Comparison of ENCODE assay signal across 1 cellular context in genomic region chr12:8499616-8500015, GRCh38.
TF ChIP-seq lines count a peak whose summit lies in the region.

No MANE protein-coding gene starts in this region.

TF ChIP-seq in GM23338, 12 proteins besides CTCF, POLR2A, EP300 and RAD21 (continued from another document):
- TF ChIP-seq ZNF462 (CRISPR knock-in tag; IDR thresholded peaks at IDR 0.05) (no peak), EZH2phosphoT487 (IDR thresholded peaks at IDR 0.05; ENCODE audit: unreplicated experiment) (no peak), ZNF114 (CRISPR knock-in tag; IDR thresholded peaks at IDR 0.05) (no peak), ZNF331 (CRISPR knock-in tag; IDR thresholded peaks at IDR 0.05; ENCODE audit: low read depth) (no peak)
